In the genomic region with DNA sequence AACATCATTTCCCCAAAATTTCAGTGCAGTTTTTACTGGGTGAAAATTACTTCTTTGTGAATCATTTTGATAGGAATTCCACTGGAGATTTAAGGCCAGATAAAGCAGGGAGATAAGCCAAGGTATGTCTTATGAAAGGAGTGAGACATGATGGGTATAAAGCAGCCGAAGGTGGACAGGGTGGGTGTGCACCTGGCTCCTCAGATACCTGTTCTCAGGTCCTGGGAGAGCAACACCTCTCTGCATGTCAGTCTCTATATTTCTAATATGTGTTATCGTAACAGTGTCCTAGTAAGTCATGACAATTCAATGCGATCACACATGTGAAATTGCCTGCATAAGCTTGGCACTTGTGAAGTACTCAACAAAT, we compare ENCODE assay signal across 25 cellular contexts.
DNase-seq lines count a peak whose midpoint lies in the region; ATAC-seq and TF ChIP-seq lines count a peak whose summit lies in the region.
"Had no signal": no experiment of that assay in that cellular context is flagged by ENCODE, and none has a peak within 500 bp of the region (broad histone marks: within the 10 kb centered on the region; RNA-seq: fewer than 3 reads in every experiment).

No MANE protein-coding gene starts in this region.

- no peaks in the 10 kb centered on the region for H4K20me1 ChIP-seq in GM23338 (replicated peaks; ENCODE audit: insufficient read depth)
- no peaks in the 10 kb centered on the region for H4K20me1 ChIP-seq in hepatocyte (ENCODE audit: insufficient read depth, poor library complexity, severe bottlenecking)

- no peak for DNase-seq in GM23338 (ENCODE audit: low spot score)
- DNase-seq in RWPE2 (ENCODE audit: low spot score): no peak
- no peak for DNase-seq in hepatocyte (ENCODE audit: low spot score)
- no peak for DNase-seq in LoVo (ENCODE audit: low spot score)
- DNase-seq in DMS114 treated with DMSO at 0.1 percent for 48 hours (lab: John Stamatoyannopoulos, UW; ENCODE audit: unreplicated experiment): no peak
- no peak for DNase-seq in nucleus accumbens (lab: John Stamatoyannopoulos, UW)
- no peak for DNase-seq in endothelial cell (ENCODE audit: low spot score)
- DNase-seq: CD8-positive, alpha-beta T cell; DMS153; DND-41; GOT3; KBM-7; NCI-H1092; NCI-H1417 treated with DMSO at 0.1 percent for 48 hours; NCI-H1694 treated with DMSO at 0.1 percent for 48 hours; NCI-H2081; NCI-H2171; NCI-H345; NCI-H524; NCI-H748 treated with DMSO at 0.1 percent for 48 hours; SJCRH30 had no signal

- H2AFZ ChIP-seq in GM23338 (peak overlapping the region; percentile 88; the same call in 1 of the 2 replicates), hepatocyte (no peak overlapping the region)

- 81% methylated on average over 3 of the region's 3 CpGs for WGBS in hepatocyte (ENCODE audit: low lambda C conversion rate, missing lambda C conversion rate)

- H3F3A ChIP-seq in GM23338 (replicated peaks; ENCODE audit: low read depth): no peaks in the 10 kb centered on the region

- no peaks in the 10 kb centered on the region for H3K4me1 ChIP-seq in GM23338 (ENCODE audit: insufficient read depth)
- H3K4me1 ChIP-seq in RWPE2 (ENCODE audit: insufficient read depth, poor library complexity, severe bottlenecking): peaks cover 8% of the 10 kb centered on the region
- H3K4me1 ChIP-seq in hepatocyte (ENCODE audit: insufficient read depth): peaks cover 7% of the 10 kb centered on the region
- H3K4me1 ChIP-seq: HAP-1, SJCRH30 had no signal

- no peaks in the 10 kb centered on the region; the same call in 2 of the 3 replicates for H3K36me3 Mint-ChIP-seq in GM23338 (ENCODE audit: low read depth)
- H3K36me3 Mint-ChIP-seq in endothelial cell (ENCODE audit: low read depth, unreplicated experiment): no peaks in the 10 kb centered on the region
- H3K36me3 Mint-ChIP-seq: CD8-positive, alpha-beta T cell had no signal

- no peak overlapping the region for H3K4me3 ChIP-seq in GM23338
- no peak overlapping the region for H3K4me3 ChIP-seq in RWPE2 (ENCODE audit: severe bottlenecking)
- no peak overlapping the region for H3K4me3 ChIP-seq in hepatocyte
- H3K4me3 ChIP-seq: HAP-1, SJCRH30 had no signal

- H3K27me3 ChIP-seq in GM23338 (ENCODE audit: insufficient read depth) (no peaks in the 10 kb centered on the region), RWPE2 (ENCODE audit: insufficient read depth, poor library complexity, severe bottlenecking) (no peaks in the 10 kb centered on the region), hepatocyte (no peaks in the 10 kb centered on the region)
- H3K27me3 ChIP-seq: SJCRH30 had no signal

- H3K4me3 Mint-ChIP-seq in GM23338 (no peak overlapping the region), endothelial cell (ENCODE audit: unreplicated experiment) (no peak overlapping the region)
- H3K4me3 Mint-ChIP-seq: B cell; CD8-positive, alpha-beta T cell had no signal

- no peaks in the 10 kb centered on the region for H3K9me3 Mint-ChIP-seq in GM23338
- H3K9me3 Mint-ChIP-seq in endothelial cell (ENCODE audit: unreplicated experiment): no peaks in the 10 kb centered on the region
- H3K9me3 Mint-ChIP-seq: CD8-positive, alpha-beta T cell had no signal

- H3K79me2 ChIP-seq in GM23338 (replicated peaks; ENCODE audit: insufficient read depth): no peaks in the 10 kb centered on the region
- no peaks in the 10 kb centered on the region for H3K79me2 ChIP-seq in hepatocyte

- H3K27ac ChIP-seq in GM23338 (ENCODE audit: low read depth) (no peak overlapping the region), RWPE2 (ENCODE audit: poor library complexity, severe bottlenecking) (peak overlapping the region; percentile 45), hepatocyte (peak overlapping the region; percentile 81)
- H3K27ac ChIP-seq: C4-2B, SJCRH30 had no signal

- peaks cover 21% of the 10 kb centered on the region for H3K9me2 ChIP-seq in GM23338 (ENCODE audit: insufficient read depth)
- no peaks in the 10 kb centered on the region for H3K9me2 ChIP-seq in hepatocyte (replicated peaks; ENCODE audit: insufficient read depth)

- H3K4me1 Mint-ChIP-seq in GM23338 (no peaks in the 10 kb centered on the region), endothelial cell (ENCODE audit: unreplicated experiment) (no peaks in the 10 kb centered on the region)
- H3K4me1 Mint-ChIP-seq: B cell had no signal

- H3K9me3 ChIP-seq in RWPE2 (ENCODE audit: severe bottlenecking) (no peaks in the 10 kb centered on the region), hepatocyte (ENCODE audit: low read depth) (no peaks in the 10 kb centered on the region)
- H3K9me3 ChIP-seq: HAP-1, SJCRH30 had no signal

- H3K27ac Mint-ChIP-seq in GM23338 (no peak overlapping the region), endothelial cell (ENCODE audit: unreplicated experiment) (no peak overlapping the region)
- H3K27ac Mint-ChIP-seq: B cell had no signal

- ATAC-seq in GM23338: no peak
- peak; percentile 79 for ATAC-seq in RWPE2 (ENCODE audit: low read depth)
- ATAC-seq: CD8-positive, alpha-beta T cell; Right ventricle myocardium inferior had no signal

- no peaks in the 10 kb centered on the region for H3K36me3 ChIP-seq in GM23338 (ENCODE audit: insufficient read depth)
- no peaks in the 10 kb centered on the region for H3K36me3 ChIP-seq in RWPE2 (ENCODE audit: low read depth)
- no peaks in the 10 kb centered on the region for H3K36me3 ChIP-seq in hepatocyte (replicated peaks; ENCODE audit: insufficient read depth, low read depth)
- H3K36me3 ChIP-seq: HAP-1, SJCRH30 had no signal

- H3K4me2 ChIP-seq in GM23338 (no peak overlapping the region), hepatocyte (no peak overlapping the region)

- TF ChIP-seq CTCF in GM23338 (conservative IDR thresholded peaks at IDR 0.05; ENCODE audit: low read depth in 2 of 2) (no peak), RWPE2 (IDR thresholded peaks at IDR 0.05; ENCODE audit: poor library complexity, severe bottlenecking) (no peak), hepatocyte (IDR thresholded peaks at IDR 0.05; ENCODE audit: poor library complexity) (no peak), endothelial cell (IDR thresholded peaks at IDR 0.05; ENCODE audit: unreplicated experiment) (no peak)

- H3K27me3 Mint-ChIP-seq in GM23338 (ENCODE audit: insufficient read depth, low read depth, poor library complexity): peaks cover 5% of the 10 kb centered on the region
- no peaks in the 10 kb centered on the region for H3K27me3 Mint-ChIP-seq in endothelial cell (ENCODE audit: unreplicated experiment)
- H3K27me3 Mint-ChIP-seq: B cell had no signal

TF ChIP-seq in GM23338, 12 proteins besides CTCF, POLR2A, EP300 and RAD21 (continues in another document):
- no peak for TF ChIP-seq EZH2phosphoT487 (IDR thresholded peaks at IDR 0.05; ENCODE audit: unreplicated experiment)
- TF ChIP-seq CREB1 (CRISPR knock-in tag; IDR thresholded peaks at IDR 0.05; ENCODE audit: low read depth): no peak
- TF ChIP-seq, protein P1, sequence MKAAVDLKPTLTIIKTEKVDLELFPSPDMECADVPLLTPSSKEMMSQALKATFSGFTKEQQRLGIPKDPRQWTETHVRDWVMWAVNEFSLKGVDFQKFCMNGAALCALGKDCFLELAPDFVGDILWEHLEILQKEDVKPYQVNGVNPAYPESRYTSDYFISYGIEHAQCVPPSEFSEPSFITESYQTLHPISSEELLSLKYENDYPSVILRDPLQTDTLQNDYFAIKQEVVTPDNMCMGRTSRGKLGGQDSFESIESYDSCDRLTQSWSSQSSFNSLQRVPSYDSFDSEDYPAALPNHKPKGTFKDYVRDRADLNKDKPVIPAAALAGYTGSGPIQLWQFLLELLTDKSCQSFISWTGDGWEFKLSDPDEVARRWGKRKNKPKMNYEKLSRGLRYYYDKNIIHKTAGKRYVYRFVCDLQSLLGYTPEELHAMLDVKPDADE (IDR thresholded peaks at IDR 0.05): no peak
- TF ChIP-seq STAT1 (IDR thresholded peaks at IDR 0.05; ENCODE audit: unreplicated experiment): no peak
- TF ChIP-seq, protein P2, sequence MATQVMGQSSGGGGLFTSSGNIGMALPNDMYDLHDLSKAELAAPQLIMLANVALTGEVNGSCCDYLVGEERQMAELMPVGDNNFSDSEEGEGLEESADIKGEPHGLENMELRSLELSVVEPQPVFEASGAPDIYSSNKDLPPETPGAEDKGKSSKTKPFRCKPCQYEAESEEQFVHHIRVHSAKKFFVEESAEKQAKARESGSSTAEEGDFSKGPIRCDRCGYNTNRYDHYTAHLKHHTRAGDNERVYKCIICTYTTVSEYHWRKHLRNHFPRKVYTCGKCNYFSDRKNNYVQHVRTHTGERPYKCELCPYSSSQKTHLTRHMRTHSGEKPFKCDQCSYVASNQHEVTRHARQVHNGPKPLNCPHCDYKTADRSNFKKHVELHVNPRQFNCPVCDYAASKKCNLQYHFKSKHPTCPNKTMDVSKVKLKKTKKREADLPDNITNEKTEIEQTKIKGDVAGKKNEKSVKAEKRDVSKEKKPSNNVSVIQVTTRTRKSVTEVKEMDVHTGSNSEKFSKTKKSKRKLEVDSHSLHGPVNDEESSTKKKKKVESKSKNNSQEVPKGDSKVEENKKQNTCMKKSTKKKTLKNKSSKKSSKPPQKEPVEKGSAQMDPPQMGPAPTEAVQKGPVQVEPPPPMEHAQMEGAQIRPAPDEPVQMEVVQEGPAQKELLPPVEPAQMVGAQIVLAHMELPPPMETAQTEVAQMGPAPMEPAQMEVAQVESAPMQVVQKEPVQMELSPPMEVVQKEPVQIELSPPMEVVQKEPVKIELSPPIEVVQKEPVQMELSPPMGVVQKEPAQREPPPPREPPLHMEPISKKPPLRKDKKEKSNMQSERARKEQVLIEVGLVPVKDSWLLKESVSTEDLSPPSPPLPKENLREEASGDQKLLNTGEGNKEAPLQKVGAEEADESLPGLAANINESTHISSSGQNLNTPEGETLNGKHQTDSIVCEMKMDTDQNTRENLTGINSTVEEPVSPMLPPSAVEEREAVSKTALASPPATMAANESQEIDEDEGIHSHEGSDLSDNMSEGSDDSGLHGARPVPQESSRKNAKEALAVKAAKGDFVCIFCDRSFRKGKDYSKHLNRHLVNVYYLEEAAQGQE (IDR thresholded peaks at IDR 0.05; ENCODE audit: unreplicated experiment): no peak
- no peak for TF ChIP-seq NANOG (IDR thresholded peaks at IDR 0.05; ENCODE audit: borderline replicate concordance)
- no peak for TF ChIP-seq ZNF114 (CRISPR knock-in tag; IDR thresholded peaks at IDR 0.05)
- no peak for TF ChIP-seq POLR2AphosphoS5 (IDR thresholded peaks at IDR 0.05; ENCODE audit: low read depth)
- no peak for TF ChIP-seq ZNF331 (CRISPR knock-in tag; IDR thresholded peaks at IDR 0.05; ENCODE audit: low read depth)
